In genomic region chr5:154768207-154768606, GRCh38 we compare ENCODE assay signal across 18 cellular contexts. TPM values are rescaled to one million over a fixed set of nuclear protein-coding genes. Genes with fewer than 3 reads are reported as not detected.
DNase-seq lines count a peak whose midpoint lies in the region; ATAC-seq, FAIRE-seq and TF ChIP-seq lines count a peak whose summit lies in the region.
"Had no signal": no experiment of that assay in that cellular context is flagged by ENCODE, and none has a peak within 500 bp of the region (broad histone marks: within the 10 kb centered on the region; RNA-seq: fewer than 3 reads in every experiment).

No MANE protein-coding gene starts in this region.

- H3K36me3 Mint-ChIP-seq in stimulated activated naive CD8-positive, alpha-beta T cell treated with anti-CD3 and anti-CD28 coated beads, Interleukin-15, Interleukin-2, amounts not matched to agents 100 ng/mL and 50 ng/mL, for 24 hours (ENCODE audit: low read depth) = peaks cover 30% of the 10 kb centered on the region
- H3K36me3 Mint-ChIP-seq in GM23338 (ENCODE audit: low read depth) = peaks cover 5% of the 10 kb centered on the region; the same call in 2 of the 3 replicates
- H3K36me3 Mint-ChIP-seq: IgD-negative memory B cell had no signal

- no peak for ATAC-seq in stimulated activated naive CD8-positive, alpha-beta T cell treated with anti-CD3 and anti-CD28 coated beads, Interleukin-15, amount 100 ng/mL, for 72 hours
- ATAC-seq in GM23338 = no peak
- ATAC-seq in K562 = no peak
- no peak for ATAC-seq in lower lobe of right lung

- H3K9me3 ChIP-seq in K562 (replicated peaks; ENCODE audit: control insufficient read depth, insufficient read depth, low read depth, low read length) (no peaks in the 10 kb centered on the region; the same call in 1 of the 2 replicates), ovary (no peaks in the 10 kb centered on the region), lower lobe of right lung (no peaks in the 10 kb centered on the region), transverse colon (no peaks in the 10 kb centered on the region)

- H3K4me3 ChIP-seq in GM23338 = no peak overlapping the region
- H3K4me3 ChIP-seq in K562 = no peak overlapping the region
- H3K4me3 ChIP-seq in ovary = no peak overlapping the region
- no peak overlapping the region for H3K4me3 ChIP-seq in lower lobe of right lung
- no peak overlapping the region for H3K4me3 ChIP-seq in transverse colon
- H3K4me3 ChIP-seq: GM23248 had no signal

- DNase-seq in stimulated activated naive CD8-positive, alpha-beta T cell treated with anti-CD3 and anti-CD28 coated beads, Interleukin-15, amount 100 ng/mL, for 72 hours = no peak
- no peak for DNase-seq in GM23338 (ENCODE audit: low spot score)
- DNase-seq in K562 (ENCODE audit: extremely low read depth in 1 of 4, low spot score in 3 of 4) = no peak
- DNase-seq in ovary = no peak
- no peak for DNase-seq in lower lobe of right lung
- DNase-seq in transverse colon = no peak
- DNase-seq: C1 segment of cervical spinal cord, DMS79, NCI-H1417, NCI-H2029, NCI-H510A, NCI-H82, SHP77 treated with DMSO at 0.1 percent for 48 hours had no signal

- H3K27me3 Mint-ChIP-seq in stimulated activated naive CD8-positive, alpha-beta T cell treated with anti-CD3 and anti-CD28 coated beads, Interleukin-15, Interleukin-2, amounts not matched to agents 100 ng/mL and 50 ng/mL, for 24 hours = no peaks in the 10 kb centered on the region
- H3K27me3 Mint-ChIP-seq in stimulated activated naive CD8-positive, alpha-beta T cell treated with anti-CD3 and anti-CD28 coated beads, Interleukin-15, amount 100 ng/mL, for 72 hours = no peaks in the 10 kb centered on the region
- peaks cover 12% of the 10 kb centered on the region for H3K27me3 Mint-ChIP-seq in GM23338 (ENCODE audit: insufficient read depth, low read depth, poor library complexity)
- H3K27me3 Mint-ChIP-seq: IgD-negative memory B cell had no signal

- BruUV-seq in K562 (replicated peaks; lab: Mats Ljungman, UMichigan) = no TSS peak

- no peak overlapping the region for H3K27ac ChIP-seq in GM23338 (ENCODE audit: low read depth)
- H3K27ac ChIP-seq in K562 (ENCODE audit: extremely low read depth, low read depth, low read length) = no peak overlapping the region
- H3K27ac ChIP-seq in ovary = no peak overlapping the region
- H3K27ac ChIP-seq in lower lobe of right lung = no peak overlapping the region
- no peak overlapping the region for H3K27ac ChIP-seq in transverse colon
- H3K27ac ChIP-seq: GM23248 had no signal

- no peaks in the 10 kb centered on the region for H3K9me2 ChIP-seq in GM23338 (ENCODE audit: insufficient read depth)

- H3K9ac ChIP-seq in K562 (ENCODE audit: insufficient read depth in 1 of 2, low read depth in 2 of 2, low read length in 2 of 2) = no peak overlapping the region
- H3K9ac ChIP-seq: GM23248 had no signal

- TF ChIP-seq CTCF in GM23338 (conservative IDR thresholded peaks at IDR 0.05; ENCODE audit: low read depth in 2 of 2) (no peak), K562 (IDR thresholded peaks at IDR 0.05 in 2 of 3, conservative IDR thresholded peaks at IDR 0.05 in 1 of 3; ENCODE audit: insufficient read depth in 2 of 3, low read depth in 1 of 3, low read length in 3 of 3) (no peak), ovary (IDR thresholded peaks at IDR 0.05) (no peak), lower lobe of right lung (IDR thresholded peaks at IDR 0.05) (no peak), transverse colon (IDR thresholded peaks at IDR 0.05) (no peak)

- in situ Hi-C loops in K562 (cut with MboI) = no loop called here
- in situ Hi-C loops in transverse colon (cut with MboI; ENCODE audit: low pct_ligation_motif_present in 1 of 4, low pct_unique_long_range_greater_than_20kb in 1 of 4, low sequenced_read_pairs in 3 of 4) = no loop called here

- no peak for TF ChIP-seq EP300 in K562 (IDR thresholded peaks at IDR 0.05; ENCODE audit: low read length)
- no peak for TF ChIP-seq EP300 in ovary (IDR thresholded peaks at IDR 0.05)
- TF ChIP-seq EP300 in transverse colon (IDR thresholded peaks at IDR 0.05; ENCODE audit: low read depth) = no peak

- 80% methylated on average over 2 of the region's 2 CpGs for WGBS in K562 (ENCODE audit: insufficient coverage, low coverage, missing lambda C conversion rate)
- 89 to 99% (median 96%) methylated on average over 2 of the region's 2 CpGs for WGBS in ovary, 3 donors
- WGBS in transverse colon (ENCODE audit: low coverage in 1 of 2), 2 donors = 89 to 91% methylated on average over 1 to 2 of the region's 2 CpGs

- intact Hi-C loops in K562 (cut with micrococcal nuclease) = no loop called here
- intact Hi-C loops in ovary (cut with DNase I) = no loop called here
- intact Hi-C loops in lower lobe of right lung (cut with DNase I) = no loop called here
- intact Hi-C loops in transverse colon (cut with DNase I; ENCODE audit: low total_unique reads) = no loop called here

- FAIRE-seq in K562 (lab: Jason Lieb, UNC) = no peak
- FAIRE-seq: G401.6, RCC 7860 had no signal

- H3K27me3 ChIP-seq in GM23338 (ENCODE audit: insufficient read depth) (no peaks in the 10 kb centered on the region), K562 (ENCODE audit: control insufficient read depth in 2 of 2, insufficient read depth in 2 of 2, low read length in 2 of 2) (no peaks in the 10 kb centered on the region), ovary (no peaks in the 10 kb centered on the region), lower lobe of right lung (ENCODE audit: low read depth) (no peaks in the 10 kb centered on the region), transverse colon (no peaks in the 10 kb centered on the region)

- peaks cover 100% of the 10 kb centered on the region for H4K20me1 ChIP-seq in GM23338 (replicated peaks; ENCODE audit: insufficient read depth)
- peaks cover 79% of the 10 kb centered on the region for H4K20me1 ChIP-seq in K562 (replicated peaks; ENCODE audit: control insufficient read depth, insufficient read depth, low read length)

- H3K4me1 ChIP-seq in GM23338 (ENCODE audit: insufficient read depth) (peaks cover 88% of the 10 kb centered on the region), K562 (replicated peaks in 1 of 2; ENCODE audit: control insufficient read depth in 2 of 2, insufficient read depth in 2 of 2, low read length in 2 of 2) (peaks cover 29 to 56% of the 10 kb centered on the region in 2 experiments), ovary (ENCODE audit: insufficient read depth) (peaks cover 31% of the 10 kb centered on the region), lower lobe of right lung (peaks cover 74% of the 10 kb centered on the region), transverse colon (peaks cover 36 to 86% (median 46%) of the 10 kb centered on the region in 4 donors)

- no peak for TF ChIP-seq RAD21 in K562 (CRISPR knock-in tag; conservative IDR thresholded peaks at IDR 0.05 in 1 of 2, IDR thresholded peaks at IDR 0.05 in 1 of 2)

- no peaks in the 10 kb centered on the region for H3K9me3 Mint-ChIP-seq in stimulated activated naive CD8-positive, alpha-beta T cell treated with anti-CD3 and anti-CD28 coated beads, Interleukin-15, Interleukin-2, amounts not matched to agents 100 ng/mL and 50 ng/mL, for 24 hours
- no peaks in the 10 kb centered on the region for H3K9me3 Mint-ChIP-seq in stimulated activated naive CD8-positive, alpha-beta T cell treated with anti-CD3 and anti-CD28 coated beads, Interleukin-15, amount 100 ng/mL, for 72 hours
- H3K9me3 Mint-ChIP-seq in GM23338 = no peaks in the 10 kb centered on the region
- H3K9me3 Mint-ChIP-seq: IgD-negative memory B cell had no signal

- peak overlapping the region; percentile 24 for H3K27ac Mint-ChIP-seq in stimulated activated naive CD8-positive, alpha-beta T cell treated with anti-CD3 and anti-CD28 coated beads, Interleukin-15, Interleukin-2, amounts not matched to agents 100 ng/mL and 50 ng/mL, for 24 hours
- no peak overlapping the region for H3K27ac Mint-ChIP-seq in stimulated activated naive CD8-positive, alpha-beta T cell treated with anti-CD3 and anti-CD28 coated beads, Interleukin-15, amount 100 ng/mL, for 72 hours
- no peak overlapping the region for H3K27ac Mint-ChIP-seq in GM23338

- H3K36me3 ChIP-seq in GM23338 (ENCODE audit: insufficient read depth) = no peaks in the 10 kb centered on the region
- peaks cover 71% of the 10 kb centered on the region for H3K36me3 ChIP-seq in K562 (ENCODE audit: control insufficient read depth, insufficient read depth, low read length)
- no peaks in the 10 kb centered on the region for H3K36me3 ChIP-seq in ovary
- no peaks in the 10 kb centered on the region for H3K36me3 ChIP-seq in lower lobe of right lung
- H3K36me3 ChIP-seq in transverse colon = no peaks in the 10 kb centered on the region

- H3F3A ChIP-seq in GM23338 (replicated peaks; ENCODE audit: low read depth) = peaks cover 21% of the 10 kb centered on the region

- TF ChIP-seq POLR2A in K562 (conservative IDR thresholded peaks at IDR 0.05) (no peak), ovary (IDR thresholded peaks at IDR 0.05) (no peak), transverse colon (IDR thresholded peaks at IDR 0.05) (no peak)

- H2AFZ ChIP-seq in GM23338 (no peak overlapping the region), K562 (ENCODE audit: low read depth, low read length) (no peak overlapping the region)
- H2AFZ ChIP-seq: GM23248 had no signal

- H3K79me2 ChIP-seq in GM23338 (replicated peaks; ENCODE audit: insufficient read depth) (peaks cover 100% of the 10 kb centered on the region), K562 (ENCODE audit: control insufficient read depth, insufficient read depth, low read length) (peaks cover 98% of the 10 kb centered on the region)

- CTCF ChIA-PET in K562 (lab: Yijun Ruan, JAX; ENCODE audit: low intra/inter-chr PET ratio) = no interaction called here

- peaks cover 85% of the 10 kb centered on the region for H3K4me1 Mint-ChIP-seq in stimulated activated naive CD8-positive, alpha-beta T cell treated with anti-CD3 and anti-CD28 coated beads, Interleukin-15, Interleukin-2, amounts not matched to agents 100 ng/mL and 50 ng/mL, for 24 hours (ENCODE audit: low read depth)
- peaks cover 87% of the 10 kb centered on the region for H3K4me1 Mint-ChIP-seq in stimulated activated naive CD8-positive, alpha-beta T cell treated with anti-CD3 and anti-CD28 coated beads, Interleukin-15, amount 100 ng/mL, for 72 hours
- H3K4me1 Mint-ChIP-seq in GM23338 = peaks cover 75% of the 10 kb centered on the region

- H3K4me2 ChIP-seq in GM23338 (peak overlapping the region; percentile 54), K562 (ENCODE audit: insufficient read depth, low read length) (no peak overlapping the region)

- peaks cover 15% of the 10 kb centered on the region for H3K9me1 ChIP-seq in K562 (ENCODE audit: control insufficient read depth, insufficient read depth, low read length)

- H3K4me3 Mint-ChIP-seq in stimulated activated naive CD8-positive, alpha-beta T cell treated with anti-CD3 and anti-CD28 coated beads, Interleukin-15, Interleukin-2, amounts not matched to agents 100 ng/mL and 50 ng/mL, for 24 hours = peak overlapping the region; percentile 30
- H3K4me3 Mint-ChIP-seq in stimulated activated naive CD8-positive, alpha-beta T cell treated with anti-CD3 and anti-CD28 coated beads, Interleukin-15, amount 100 ng/mL, for 72 hours = no peak overlapping the region
- no peak overlapping the region for H3K4me3 Mint-ChIP-seq in GM23338

- POLR2A ChIA-PET in K562 (lab: Yijun Ruan, JAX) = interaction anchor here (1.3 to 5.7 kb wide), 5 partner anchors 8 to 13 kb away, joined by 3 to 53 read pairs (median 9); no protein-coding TSS in a partner anchor

RNA-seq across cellular contexts. Expression of gene LARP1, which starts 13.0 kb away (rescaled TPM):
- 267 and 302 TPM in 2 replicates for total RNA-seq in GM23338 (2014; rRNA removed; shearing (Covaris generic))
- 133 and 153 TPM in 2 replicates for polyA plus RNA-seq in GM23338 (2016; fragmentation: Nextera tagmentation; extraction: Ambion mirVana)
- 329 and 371 TPM in 2 replicates for total RNA-seq in K562 (2011; cell fraction: chromatin; rRNA removed; ENCODE audit: low replicate concordance)
- total RNA-seq in K562 (2011; cell fraction: nucleolus; rRNA removed) = 172 and 190 TPM in 2 replicates
- total RNA-seq in K562 (2011; cell fraction: nucleoplasm; rRNA removed) = 207 and 246 TPM in 2 replicates
- 80.4 and 108 TPM in 2 replicates for total RNA-seq in K562 (2014; rRNA removed)
- total RNA-seq in K562 (2014; rRNA removed; fragmentation: Illumina TruSeq; extraction: Trizol) = 103 and 123 TPM in 2 replicates
- total RNA-seq in K562 (2015; rRNA removed; fragmentation: Illumina TruSeq; extraction: Trizol) = 92.0 and 99.1 TPM in 2 replicates
- total RNA-seq in K562 (2021) = 267 and 300 TPM in 2 replicates
- 74.2 and 82.6 TPM in 2 replicates for polyA plus RNA-seq in K562 (2011; rRNA removed)
- polyA plus RNA-seq in K562 (2011; cell fraction: cytosol; rRNA removed) = 50.4 and 50.8 TPM in 2 replicates
- 249 and 279 TPM in 2 replicates for polyA plus RNA-seq in K562 (2011; cell fraction: nucleus; rRNA removed)
- polyA plus RNA-seq in K562 (2012) = 72.9 and 116 TPM in 2 replicates
- polyA plus RNA-seq in K562 (2014; fragmentation: Illumina TruSeq; extraction: Trizol) = 184 and 201 TPM in 2 replicates
- polyA plus RNA-seq in K562 (2014; fragmentation: Nextera tagmentation; extraction: Ambion mirVana) = 10 to 100 TPM; 22.6 to 54.7 TPM
- polyA plus RNA-seq in K562 (2014; rRNA removed) = 113 and 114 TPM in 2 replicates
- polyA minus RNA-seq in K562 (2011; rRNA and poly(A)+ RNA removed) = 95.4 and 99.1 TPM in 2 replicates
- polyA minus RNA-seq in K562 (2011; cell fraction: cytosol; rRNA and poly(A)+ RNA removed) = 92.4 and 104 TPM in 2 replicates
- polyA minus RNA-seq in K562 (2011; cell fraction: nucleus; rRNA and poly(A)+ RNA removed) = 77.0 and 118 TPM in 2 replicates
- total RNA-seq in ovary = 100 to 1,000 TPM in 5 of 7 donors, 10 to 100 TPM in 2; 49.0 to 249 (median 150) TPM
- 100 to 1,000 TPM in 1 of 2 donors, 10 to 100 TPM in 1; 38.1 to 121 TPM for polyA plus RNA-seq in ovary
- 143 TPM for total RNA-seq in lower lobe of right lung
- total RNA-seq in transverse colon = 100 to 1,000 TPM in 2 of 4 donors, 10 to 100 TPM in 2; 63.6 to 171 (median 105) TPM
